13 cellular contexts compared by ENCODE assay signal in genomic region chr4:1293981-1294380, GRCh38. TPM values are rescaled to one million over a fixed set of nuclear protein-coding genes. Genes with fewer than 3 reads are reported as not detected.
A peak's percentile ranks its signal among the peaks of the same experiment; 100 is the strongest.
DNase-seq lines count a peak whose midpoint lies in the region; ATAC-seq, FAIRE-seq and TF ChIP-seq lines count a peak whose summit lies in the region.
"Had no signal": no experiment of that assay in that cellular context is flagged by ENCODE, and none has a peak within 500 bp of the region (broad histone marks: within the 10 kb centered on the region; RNA-seq: fewer than 3 reads in every experiment).

No MANE protein-coding gene starts in this region.

- H3K27ac ChIP-seq in HepG2 (ENCODE audit: extremely low read length, insufficient read depth, low read length) (no peak overlapping the region), subcutaneous abdominal adipose tissue (ENCODE audit: low read depth, low read length) (no peak overlapping the region)
- H3K27ac ChIP-seq: GM23248 had no signal

- in situ Hi-C loops in HepG2 (cut with HindIII; ENCODE audit: extremely low pct_ligation_motif_present, low pct_unique_long_range_greater_than_20kb): no loop called here

- intact Hi-C loops in HepG2 (cut with micrococcal nuclease; ENCODE audit: unreplicated experiment): no loop called here

- WGBS in HepG2 (ENCODE audit: low lambda C conversion rate): 85% methylated on average over 15 of the region's 15 CpGs

- no peaks in the 10 kb centered on the region; a peak in 1 of 5 replicates for H3K27me3 ChIP-seq in HepG2 (ENCODE audit: control insufficient read depth in 1 of 2, insufficient read depth in 2 of 2, low read length in 2 of 2)
- no peaks in the 10 kb centered on the region for H3K27me3 ChIP-seq in subcutaneous abdominal adipose tissue (ENCODE audit: control insufficient read depth in 5 of 5, insufficient read depth in 4 of 5, low read length in 5 of 5)

- peak overlapping the region; percentile 59 for H3K27ac Mint-ChIP-seq in activated T-cell treated with anti-CD3 and anti-CD28 coated beads, Interleukin-2, amount 50 U/mL, for 72 hours

- H3K36me3 Mint-ChIP-seq in activated T-cell treated with anti-CD3 and anti-CD28 coated beads, Interleukin-2, amount 50 U/mL, for 72 hours (ENCODE audit: insufficient read depth in 2 of 2): peaks cover 3 to 16% of the 10 kb centered on the region in 2 donors

- 0 out of 2 replicates have a peak overlapping the region, but pooled peaks have one; percentile 25 for H3K9ac ChIP-seq in HepG2 (ENCODE audit: insufficient read depth, low read depth, low read length)
- H3K9ac ChIP-seq in subcutaneous abdominal adipose tissue (ENCODE audit: low read length in 5 of 5): peak overlapping the region in 3 of 5 donors; percentile 18 to 47 (median 21)
- H3K9ac ChIP-seq: GM23248 had no signal

- no peaks in the 10 kb centered on the region for H3K27me3 Mint-ChIP-seq in activated T-cell treated with anti-CD3 and anti-CD28 coated beads, Interleukin-2, amount 50 U/mL, for 72 hours (ENCODE audit: low read depth)

- DNase-seq in activated T-cell treated with anti-CD3 and anti-CD28 coated beads, Interleukin-2, amount 50 U/mL, for 72 hours: no peak
- DNase-seq in activated T-cell treated with anti-CD3 and anti-CD28 coated beads, Interleukin-2, amount 50 U/mL, for 1 hour: no peak
- DNase-seq in astrocyte of the hippocampus (ENCODE audit: low read depth, low spot score): peak; percentile 92
- DNase-seq in HepG2 (ENCODE audit: low spot score): no peak
- DNase-seq: ACHN; GM23248; NCI-H510A treated with DMSO at 0.1 percent for 48 hours; stimulated activated naive CD4-positive, alpha-beta T cell treated with Interleukin-2 at 50 U/mL for 16 hours had no signal

- POLR2A ChIA-PET in HepG2 (lab: Yijun Ruan, JAX): interaction anchor here (0.8 kb wide), 1 partner anchor 8 kb away, joined by 3 read pairs; no protein-coding TSS in a partner anchor

- TF ChIP-seq EP300 in HepG2 (IDR thresholded peaks at IDR 0.05; ENCODE audit: low read depth in 2 of 2, low read length in 2 of 2) (no peak), HepG2 (CRISPR knock-in tag; IDR thresholded peaks at IDR 0.05; ENCODE audit: borderline replicate concordance) (no peak)

- no peak for TF ChIP-seq RAD21 in HepG2 (CRISPR knock-in tag; IDR thresholded peaks at IDR 0.05)

- FAIRE-seq in HepG2 (lab: Jason Lieb, UNC): no peak
- FAIRE-seq: colon had no signal

- no peak for ATAC-seq in activated T-cell treated with anti-CD3 and anti-CD28 coated beads, Interleukin-2, amount 50 U/mL, for 72 hours (replicated peaks in 1 of 2)
- ATAC-seq in HepG2 (no peak), HG02610 (IDR thresholded peaks at IDR 0.05; ENCODE audit: unreplicated experiment) (no peak), GM18867 (IDR thresholded peaks at IDR 0.05; ENCODE audit: unreplicated experiment) (no peak), HG03139 (IDR thresholded peaks at IDR 0.05; ENCODE audit: unreplicated experiment) (no peak)

- TF ChIP-seq POLR2A in HepG2 (IDR thresholded peaks at IDR 0.05; ENCODE audit: insufficient read depth in 1 of 2, low read depth in 2 of 2, low read length in 2 of 2): no peak

- no peak overlapping the region for H3K4me2 ChIP-seq in HepG2 (ENCODE audit: low read depth, low read length)

- no peaks in the 10 kb centered on the region for H3K9me3 Mint-ChIP-seq in activated T-cell treated with anti-CD3 and anti-CD28 coated beads, Interleukin-2, amount 50 U/mL, for 72 hours

- TF ChIP-seq CTCF in HepG2 (CRISPR knock-in tag; IDR thresholded peaks at IDR 0.05): no peak

- H3K4me1 Mint-ChIP-seq in activated T-cell treated with anti-CD3 and anti-CD28 coated beads, Interleukin-2, amount 50 U/mL, for 72 hours (ENCODE audit: low read depth): peaks cover 48% of the 10 kb centered on the region

- H3K9me3 ChIP-seq in HepG2 (ENCODE audit: low read length) (no peaks in the 10 kb centered on the region), subcutaneous abdominal adipose tissue (ENCODE audit: control insufficient read depth in 5 of 5, low read length in 5 of 5) (no peaks in the 10 kb centered on the region)

- CTCF ChIA-PET in HepG2 (lab: Yijun Ruan, JAX; ENCODE audit: low intra/inter-chr PET ratio, low total read pairs): no interaction called here

- H4K20me1 ChIP-seq in HepG2 (ENCODE audit: insufficient read depth, low read length): peaks cover 57% of the 10 kb centered on the region

- H3K36me3 ChIP-seq in HepG2 (replicated peaks in 1 of 2; ENCODE audit: control insufficient read depth in 1 of 2, insufficient read depth in 2 of 2, low read length in 2 of 2) (peaks cover 11 to 15% of the 10 kb centered on the region in 2 experiments; a peak in 4 of 5 replicates), subcutaneous abdominal adipose tissue (ENCODE audit: control insufficient read depth in 5 of 5, insufficient read depth in 5 of 5, low read length in 5 of 5) (peaks cover 0 to 27% (median 25%) of the 10 kb centered on the region in 5 donors)

- no peak overlapping the region for H3K4me3 ChIP-seq in HepG2 (replicated peaks in 1 of 3; ENCODE audit: insufficient read depth in 1 of 3, low read depth in 2 of 3, low read length in 3 of 3)
- H3K4me3 ChIP-seq in subcutaneous abdominal adipose tissue (ENCODE audit: low read depth in 1 of 5, low read length in 5 of 5): no peak overlapping the region
- H3K4me3 ChIP-seq: GM23248 had no signal

- H3K4me1 ChIP-seq in HepG2 (ENCODE audit: insufficient read depth, low read length): peaks cover 30% of the 10 kb centered on the region
- peaks cover 7 to 52% (median 46%) of the 10 kb centered on the region in 5 donors for H3K4me1 ChIP-seq in subcutaneous abdominal adipose tissue (ENCODE audit: control insufficient read depth in 5 of 5, insufficient read depth in 5 of 5, low read length in 5 of 5)

- no TSS peak for BruUV-seq in HepG2 (replicated peaks; lab: Mats Ljungman, UMichigan)

- H3K4me3 Mint-ChIP-seq in activated T-cell treated with anti-CD3 and anti-CD28 coated beads, Interleukin-2, amount 50 U/mL, for 72 hours: no peak overlapping the region

- H2AFZ ChIP-seq in HepG2 (ENCODE audit: low read length): no peak overlapping the region
- H2AFZ ChIP-seq: GM23248 had no signal

- peaks cover 81% of the 10 kb centered on the region for H3K79me2 ChIP-seq in HepG2 (ENCODE audit: insufficient read depth, low read length)

RNA-seq across cellular contexts. Expression of gene MAEA, which starts 4.3 kb away (rescaled TPM):
- total RNA-seq in activated T-cell treated with anti-CD3 and anti-CD28 coated beads, Interleukin-2, amount 50 U/mL, for 72 hours: 10 to 100 TPM; 38.4 to 48.4 TPM
- 52.0 and 65.2 TPM in 2 replicates for total RNA-seq in HepG2 (2016; rRNA removed; fragmentation: Illumina TruSeq; extraction: Trizol)
- 10.0 and 10.5 TPM in 2 replicates for total RNA-seq in HepG2 (2016; cell fraction: cytosol; rRNA removed; fragmentation: Illumina TruSeq; extraction: Trizol; ENCODE audit: low read depth)
- 55.0 and 59.4 TPM in 2 replicates for total RNA-seq in HepG2 (2016; cell fraction: insoluble cytoplasmic fraction; rRNA removed; fragmentation: Illumina TruSeq; extraction: Trizol)
- total RNA-seq in HepG2 (2016; cell fraction: membrane; rRNA removed; fragmentation: Illumina TruSeq; extraction: Trizol): 23.7 and 24.2 TPM in 2 replicates
- 30.2 and 31.7 TPM in 2 replicates for total RNA-seq in HepG2 (2016; cell fraction: nucleus; rRNA removed; fragmentation: Illumina TruSeq; extraction: Trizol)
- polyA plus RNA-seq in HepG2 (2011; rRNA removed): 57.1 and 60.7 TPM in 2 replicates
- polyA plus RNA-seq in HepG2 (2011; cell fraction: cytosol; rRNA removed): 48.5 and 73.3 TPM in 2 replicates
- polyA plus RNA-seq in HepG2 (2011; cell fraction: nucleus; rRNA removed): 171 and 221 TPM in 2 replicates
- polyA plus RNA-seq in HepG2 (2012): 28.9 and 30.8 TPM in 2 replicates
- polyA plus RNA-seq in HepG2 (2016; cell fraction: cytosol; fragmentation: Illumina TruSeq; extraction: Trizol; ENCODE audit: low read depth): 5.9 and 6.3 TPM in 2 replicates
- polyA plus RNA-seq in HepG2 (2016; cell fraction: insoluble cytoplasmic fraction; fragmentation: Illumina TruSeq; extraction: Trizol; ENCODE audit: low read depth): 60.8 and 67.1 TPM in 2 replicates
- polyA plus RNA-seq in HepG2 (2016; cell fraction: membrane; fragmentation: Illumina TruSeq; extraction: Trizol; ENCODE audit: low read depth): 15.8 and 16.9 TPM in 2 replicates
- 69.6 and 72.4 TPM in 2 replicates for polyA plus RNA-seq in HepG2 (2016; cell fraction: nucleus; fragmentation: Illumina TruSeq; extraction: Trizol; ENCODE audit: insufficient read depth, low read depth)
- polyA minus RNA-seq in HepG2 (2011; rRNA and poly(A)+ RNA removed; ENCODE audit: low replicate concordance): 56.6 and 139 TPM in 2 replicates
- 41.7 and 45.7 TPM in 2 replicates for polyA minus RNA-seq in HepG2 (2011; cell fraction: cytosol; rRNA and poly(A)+ RNA removed)
- polyA minus RNA-seq in HepG2 (2011; cell fraction: nucleus; rRNA and poly(A)+ RNA removed): 40.9 and 44.3 TPM in 2 replicates

RNA-seq across cellular contexts. Expression of gene CTBP1, which starts 45.1 kb away (rescaled TPM):
- total RNA-seq in activated T-cell treated with anti-CD3 and anti-CD28 coated beads, Interleukin-2, amount 50 U/mL, for 72 hours: 100 to 1,000 TPM; 182 to 190 TPM
- 106 and 112 TPM in 2 replicates for total RNA-seq in HepG2 (2016; rRNA removed; fragmentation: Illumina TruSeq; extraction: Trizol)
- total RNA-seq in HepG2 (2016; cell fraction: cytosol; rRNA removed; fragmentation: Illumina TruSeq; extraction: Trizol; ENCODE audit: low read depth): 119 TPM in 2 replicates
- 83.8 and 121 TPM in 2 replicates for total RNA-seq in HepG2 (2016; cell fraction: insoluble cytoplasmic fraction; rRNA removed; fragmentation: Illumina TruSeq; extraction: Trizol)
- 133 and 173 TPM in 2 replicates for total RNA-seq in HepG2 (2016; cell fraction: membrane; rRNA removed; fragmentation: Illumina TruSeq; extraction: Trizol)
- 51.5 and 60.9 TPM in 2 replicates for total RNA-seq in HepG2 (2016; cell fraction: nucleus; rRNA removed; fragmentation: Illumina TruSeq; extraction: Trizol)
- 78.5 and 123 TPM in 2 replicates for polyA plus RNA-seq in HepG2 (2011; rRNA removed)
- polyA plus RNA-seq in HepG2 (2011; cell fraction: cytosol; rRNA removed): 87.2 and 182 TPM in 2 replicates
- 489 and 636 TPM in 2 replicates for polyA plus RNA-seq in HepG2 (2011; cell fraction: nucleus; rRNA removed)
- polyA plus RNA-seq in HepG2 (2012): 69.0 and 92.6 TPM in 2 replicates
- polyA plus RNA-seq in HepG2 (2016; cell fraction: cytosol; fragmentation: Illumina TruSeq; extraction: Trizol; ENCODE audit: low read depth): 49.5 and 64.7 TPM in 2 replicates
- polyA plus RNA-seq in HepG2 (2016; cell fraction: insoluble cytoplasmic fraction; fragmentation: Illumina TruSeq; extraction: Trizol; ENCODE audit: low read depth): 101 and 112 TPM in 2 replicates
- polyA plus RNA-seq in HepG2 (2016; cell fraction: membrane; fragmentation: Illumina TruSeq; extraction: Trizol; ENCODE audit: low read depth): 103 and 116 TPM in 2 replicates
- polyA plus RNA-seq in HepG2 (2016; cell fraction: nucleus; fragmentation: Illumina TruSeq; extraction: Trizol; ENCODE audit: insufficient read depth, low read depth): 152 and 155 TPM in 2 replicates
- 136 and 350 TPM in 2 replicates for polyA minus RNA-seq in HepG2 (2011; rRNA and poly(A)+ RNA removed; ENCODE audit: low replicate concordance)
- 85.1 and 100 TPM in 2 replicates for polyA minus RNA-seq in HepG2 (2011; cell fraction: cytosol; rRNA and poly(A)+ RNA removed)
- 47.7 and 48.4 TPM in 2 replicates for polyA minus RNA-seq in HepG2 (2011; cell fraction: nucleus; rRNA and poly(A)+ RNA removed)

RNA-seq across cellular contexts. Expression of gene UVSSA, which starts 53.0 kb away (rescaled TPM):
- total RNA-seq in activated T-cell treated with anti-CD3 and anti-CD28 coated beads, Interleukin-2, amount 50 U/mL, for 72 hours: 10 to 100 TPM; 23.0 to 25.8 TPM
- total RNA-seq in HepG2 (2016; rRNA removed; fragmentation: Illumina TruSeq; extraction: Trizol): 4.6 and 4.8 TPM in 2 replicates
- 2.3 and 4.1 TPM in 2 replicates for total RNA-seq in HepG2 (2016; cell fraction: cytosol; rRNA removed; fragmentation: Illumina TruSeq; extraction: Trizol; ENCODE audit: low read depth)
- total RNA-seq in HepG2 (2016; cell fraction: insoluble cytoplasmic fraction; rRNA removed; fragmentation: Illumina TruSeq; extraction: Trizol): 3.7 and 4.7 TPM in 2 replicates
- 2.9 and 3.9 TPM in 2 replicates for total RNA-seq in HepG2 (2016; cell fraction: membrane; rRNA removed; fragmentation: Illumina TruSeq; extraction: Trizol)
- total RNA-seq in HepG2 (2016; cell fraction: nucleus; rRNA removed; fragmentation: Illumina TruSeq; extraction: Trizol): 6.9 and 7.1 TPM in 2 replicates
- 8.4 and 8.6 TPM in 2 replicates for polyA plus RNA-seq in HepG2 (2011; rRNA removed)
- polyA plus RNA-seq in HepG2 (2011; cell fraction: cytosol; rRNA removed): 3.0 and 4.1 TPM in 2 replicates
- 80.9 and 90.3 TPM in 2 replicates for polyA plus RNA-seq in HepG2 (2011; cell fraction: nucleus; rRNA removed)
- 7.1 and 7.7 TPM in 2 replicates for polyA plus RNA-seq in HepG2 (2012)
- polyA plus RNA-seq in HepG2 (2016; cell fraction: cytosol; fragmentation: Illumina TruSeq; extraction: Trizol; ENCODE audit: low read depth): 0.16 and 0.25 TPM in 2 replicates
- 3.8 and 4.8 TPM in 2 replicates for polyA plus RNA-seq in HepG2 (2016; cell fraction: insoluble cytoplasmic fraction; fragmentation: Illumina TruSeq; extraction: Trizol; ENCODE audit: low read depth)
- polyA plus RNA-seq in HepG2 (2016; cell fraction: membrane; fragmentation: Illumina TruSeq; extraction: Trizol; ENCODE audit: low read depth): 0.59 and 0.60 TPM in 2 replicates
- 29.2 and 29.8 TPM in 2 replicates for polyA plus RNA-seq in HepG2 (2016; cell fraction: nucleus; fragmentation: Illumina TruSeq; extraction: Trizol; ENCODE audit: insufficient read depth, low read depth)
- 3.9 and 14.3 TPM in 2 replicates for polyA minus RNA-seq in HepG2 (2011; rRNA and poly(A)+ RNA removed; ENCODE audit: low replicate concordance)
- 3.6 and 4.4 TPM in 2 replicates for polyA minus RNA-seq in HepG2 (2011; cell fraction: cytosol; rRNA and poly(A)+ RNA removed)
- polyA minus RNA-seq in HepG2 (2011; cell fraction: nucleus; rRNA and poly(A)+ RNA removed): 18.8 and 20.2 TPM in 2 replicates
